21 cellular contexts compared by ENCODE assay signal in genomic region chr13:97621025-97621424, GRCh38.
DNase-seq lines count a peak whose midpoint lies in the region; ATAC-seq, FAIRE-seq and TF ChIP-seq lines count a peak whose summit lies in the region.
"Had no signal": no experiment of that assay in that cellular context is flagged by ENCODE, and none has a peak within 500 bp of the region (broad histone marks: within the 10 kb centered on the region; RNA-seq: fewer than 3 reads in every experiment).

No MANE protein-coding gene starts in this region.

- H3K27ac ChIP-seq in GM23338 (ENCODE audit: low read depth) (no peak overlapping the region), kidney (ENCODE audit: low read depth in 2 of 2, low read length in 2 of 2) (no peak overlapping the region), neural progenitor cell (no peak overlapping the region)
- H3K27ac ChIP-seq: 22Rv1, BLaER1, C4-2B had no signal

- H3K9me3 ChIP-seq in kidney (ENCODE audit: control insufficient read depth in 1 of 2, low read length in 2 of 2) (no peaks in the 10 kb centered on the region), neural progenitor cell (ENCODE audit: low read depth) (no peaks in the 10 kb centered on the region)
- H3K9me3 ChIP-seq: BLaER1 had no signal

- TF ChIP-seq CTCF in GM23338 (conservative IDR thresholded peaks at IDR 0.05; ENCODE audit: low read depth in 2 of 2) (no peak), kidney (IDR thresholded peaks at IDR 0.05; ENCODE audit: borderline replicate concordance, extremely low read depth, insufficient read depth) (no peak), neural progenitor cell (IDR thresholded peaks at IDR 0.05) (no peak)

- no peak for FAIRE-seq in kidney (lab: Jason Lieb, UNC)
- FAIRE-seq: A204.1, G401.6, GM12892, GM19239 had no signal

- H3K4me2 ChIP-seq in GM23338, result no peak overlapping the region
- peak overlapping the region; percentile 51 for H3K4me2 ChIP-seq in neural progenitor cell
- H3K4me2 ChIP-seq: BLaER1 had no signal

- H3K9ac ChIP-seq in kidney (ENCODE audit: low read length in 2 of 2) (no peak overlapping the region), neural progenitor cell (no peak overlapping the region)
- H3K9ac ChIP-seq: BLaER1 had no signal

- no peak for DNase-seq in GM23338 (ENCODE audit: low spot score)
- peak; percentile 33 for DNase-seq in kidney
- DNase-seq in neural progenitor cell (ENCODE audit: low spot score), result no peak
- no peak for DNase-seq in stimulated activated effector memory CD8-positive, alpha-beta T cell treated with anti-CD3 and anti-CD28 coated beads, Interleukin-12 subunit alpha, Interleukin-12 subunit beta, amount 100 ng/mL, for 72 hours (ENCODE audit: low spot score in 2 of 2)
- DNase-seq: Caco-2; CD4-positive, CD25-positive, alpha-beta regulatory T cell; CD8-positive, alpha-beta T cell; DMS153; DND-41; GOT3; HCEC 1CT had no signal

- H3K27me3 ChIP-seq in GM23338 (ENCODE audit: insufficient read depth) (no peaks in the 10 kb centered on the region), neural progenitor cell (no peaks in the 10 kb centered on the region)
- H3K27me3 ChIP-seq: BLaER1 had no signal

- H3K36me3 Mint-ChIP-seq in GM23338 (ENCODE audit: low read depth) (no peaks in the 10 kb centered on the region), neural progenitor cell (no peaks in the 10 kb centered on the region)
- no peaks in the 10 kb centered on the region for H3K36me3 Mint-ChIP-seq in stimulated activated effector memory CD8-positive, alpha-beta T cell treated with anti-CD3 and anti-CD28 coated beads, Interleukin-12 subunit alpha, Interleukin-12 subunit beta, amount 100 ng/mL, for 72 hours
- H3K36me3 Mint-ChIP-seq: CD4-positive, CD25-positive, alpha-beta regulatory T cell; CD8-positive, alpha-beta T cell had no signal

- H2AFZ ChIP-seq in GM23338 (peak overlapping the region; percentile 93), neural progenitor cell (replicated peaks) (peak overlapping the region; percentile 97)

- ATAC-seq in GM23338 (no peak), GM18867 (IDR thresholded peaks at IDR 0.05; ENCODE audit: unreplicated experiment) (no peak), GM21447 (IDR thresholded peaks at IDR 0.05; ENCODE audit: unreplicated experiment) (no peak)
- no peak for ATAC-seq in stimulated activated effector memory CD8-positive, alpha-beta T cell treated with anti-CD3 and anti-CD28 coated beads, Interleukin-12 subunit alpha, Interleukin-12 subunit beta, amount 100 ng/mL, for 72 hours
- ATAC-seq: CD8-positive, alpha-beta T cell had no signal

- H3K79me2 ChIP-seq in GM23338 (replicated peaks; ENCODE audit: insufficient read depth), result no peaks in the 10 kb centered on the region
- H3K79me2 ChIP-seq in neural progenitor cell (ENCODE audit: low read depth), result no peaks in the 10 kb centered on the region

- H3K4me3 Mint-ChIP-seq in GM23338, result no peak overlapping the region
- H3K4me3 Mint-ChIP-seq in neural progenitor cell, result no peak overlapping the region
- no peak overlapping the region for H3K4me3 Mint-ChIP-seq in stimulated activated effector memory CD8-positive, alpha-beta T cell treated with anti-CD3 and anti-CD28 coated beads, Interleukin-12 subunit alpha, Interleukin-12 subunit beta, amount 100 ng/mL, for 72 hours
- H3K4me3 Mint-ChIP-seq: B cell; CD4-positive, CD25-positive, alpha-beta regulatory T cell; CD8-positive, alpha-beta T cell had no signal

- no peaks in the 10 kb centered on the region for H3F3A ChIP-seq in GM23338 (replicated peaks; ENCODE audit: low read depth)
- H3F3A ChIP-seq in neural progenitor cell (ENCODE audit: low read depth), result peaks cover 13% of the 10 kb centered on the region

- H3K27me3 Mint-ChIP-seq in GM23338 (ENCODE audit: insufficient read depth, low read depth, poor library complexity), result peaks cover 2% of the 10 kb centered on the region
- no peaks in the 10 kb centered on the region for H3K27me3 Mint-ChIP-seq in neural progenitor cell (ENCODE audit: insufficient read depth, low read depth)
- H3K27me3 Mint-ChIP-seq: CD4-positive, CD25-positive, alpha-beta regulatory T cell had no signal

- no peaks in the 10 kb centered on the region for H3K9me3 Mint-ChIP-seq in GM23338
- H3K9me3 Mint-ChIP-seq in neural progenitor cell, result peaks cover 2% of the 10 kb centered on the region
- H3K9me3 Mint-ChIP-seq in stimulated activated effector memory CD8-positive, alpha-beta T cell treated with anti-CD3 and anti-CD28 coated beads, Interleukin-12 subunit alpha, Interleukin-12 subunit beta, amount 100 ng/mL, for 72 hours, result no peaks in the 10 kb centered on the region
- H3K9me3 Mint-ChIP-seq: CD8-positive, alpha-beta T cell had no signal

- H3K4me1 Mint-ChIP-seq in GM23338 (peaks cover 11% of the 10 kb centered on the region; the same call in 2 of the 3 replicates), neural progenitor cell (peaks cover 11% of the 10 kb centered on the region)
- H3K4me1 Mint-ChIP-seq in stimulated activated effector memory CD8-positive, alpha-beta T cell treated with anti-CD3 and anti-CD28 coated beads, Interleukin-12 subunit alpha, Interleukin-12 subunit beta, amount 100 ng/mL, for 72 hours, result no peaks in the 10 kb centered on the region
- H3K4me1 Mint-ChIP-seq: B cell; CD4-positive, CD25-positive, alpha-beta regulatory T cell had no signal

- H3K4me1 ChIP-seq in GM23338 (ENCODE audit: insufficient read depth) (peaks cover 10% of the 10 kb centered on the region), kidney (ENCODE audit: control insufficient read depth in 1 of 2, insufficient read depth in 1 of 2, low read depth in 1 of 2, low read length in 2 of 2) (no peaks in the 10 kb centered on the region), neural progenitor cell (peaks cover 12% of the 10 kb centered on the region)
- H3K4me1 ChIP-seq: BLaER1, Caco-2 had no signal

- H3K36me3 ChIP-seq in GM23338 (ENCODE audit: insufficient read depth), result no peaks in the 10 kb centered on the region
- no peaks in the 10 kb centered on the region for H3K36me3 ChIP-seq in kidney (ENCODE audit: control insufficient read depth in 1 of 2, insufficient read depth in 2 of 2, low read length in 2 of 2)
- H3K36me3 ChIP-seq in neural progenitor cell, result no peaks in the 10 kb centered on the region
- H3K36me3 ChIP-seq: BLaER1 had no signal

- H3K9me2 ChIP-seq in GM23338 (ENCODE audit: insufficient read depth), result no peaks in the 10 kb centered on the region

- no peak overlapping the region for H3K27ac Mint-ChIP-seq in GM23338
- H3K27ac Mint-ChIP-seq in neural progenitor cell, result peak overlapping the region; percentile 24
- H3K27ac Mint-ChIP-seq in stimulated activated effector memory CD8-positive, alpha-beta T cell treated with anti-CD3 and anti-CD28 coated beads, Interleukin-12 subunit alpha, Interleukin-12 subunit beta, amount 100 ng/mL, for 72 hours, result no peak overlapping the region
- H3K27ac Mint-ChIP-seq: B cell; CD4-positive, CD25-positive, alpha-beta regulatory T cell; CD8-positive, alpha-beta T cell had no signal

- no peak overlapping the region for H3K4me3 ChIP-seq in GM23338
- H3K4me3 ChIP-seq in kidney (ENCODE audit: low read length in 2 of 2), result no peak overlapping the region
- H3K4me3 ChIP-seq in neural progenitor cell, result no peak overlapping the region
- H3K4me3 ChIP-seq: BLaER1 had no signal

- H4K20me1 ChIP-seq in GM23338 (replicated peaks; ENCODE audit: insufficient read depth) (no peaks in the 10 kb centered on the region), neural progenitor cell (ENCODE audit: low read depth) (no peaks in the 10 kb centered on the region)
- H4K20me1 ChIP-seq: BLaER1 had no signal

- intact Hi-C loops in kidney (cut with DNase I), result no loop called here

TF ChIP-seq in GM23338, 12 proteins besides CTCF, POLR2A, EP300 and RAD21:
- no peak for TF ChIP-seq POLR2AphosphoS5 (IDR thresholded peaks at IDR 0.05; ENCODE audit: low read depth)
- no peak for TF ChIP-seq REST (IDR thresholded peaks at IDR 0.05; ENCODE audit: unreplicated experiment)
- TF ChIP-seq CREB1 (CRISPR knock-in tag; IDR thresholded peaks at IDR 0.05; ENCODE audit: low read depth), result no peak
- TF ChIP-seq STAT1 (IDR thresholded peaks at IDR 0.05; ENCODE audit: unreplicated experiment), result no peak
- TF ChIP-seq JUNB (IDR thresholded peaks at IDR 0.05; ENCODE audit: unreplicated experiment), result no peak
- no peak for TF ChIP-seq EZH2 (IDR thresholded peaks at IDR 0.05; ENCODE audit: low read depth, unreplicated experiment)
- TF ChIP-seq ZNF331 (CRISPR knock-in tag; IDR thresholded peaks at IDR 0.05; ENCODE audit: low read depth), result no peak
- TF ChIP-seq EZH2phosphoT487 (IDR thresholded peaks at IDR 0.05; ENCODE audit: unreplicated experiment), result no peak
- no peak for TF ChIP-seq ETS1 (IDR thresholded peaks at IDR 0.05)
